ENCODE assay signal across 8 cellular contexts in the genomic region with DNA sequence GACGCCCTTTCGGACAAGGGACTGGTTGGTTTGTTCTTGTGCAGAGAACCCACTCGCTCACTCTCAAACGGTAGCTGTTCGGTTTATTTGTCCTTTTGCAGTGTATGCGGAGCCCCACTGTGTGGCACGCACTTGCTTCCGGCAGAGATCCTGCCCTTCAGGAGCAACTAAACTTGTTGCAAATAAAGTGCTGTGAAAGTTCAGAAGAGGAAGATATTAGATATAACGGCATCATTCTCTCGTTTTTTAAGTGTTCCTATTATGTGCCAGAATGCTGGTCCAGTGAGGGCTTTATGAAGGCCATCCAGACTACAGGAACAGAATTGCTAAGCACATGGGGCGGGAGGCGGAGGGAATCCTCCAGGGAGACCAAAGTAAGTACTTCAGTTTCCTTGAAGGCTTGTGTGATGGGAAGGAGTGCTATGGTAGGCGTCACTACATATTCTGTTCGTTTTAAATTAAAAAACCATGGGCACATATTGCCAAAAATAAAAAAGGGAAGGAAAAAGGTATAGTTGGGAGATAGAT. TPM values are rescaled to one million over a fixed set of nuclear protein-coding genes. Genes with fewer than 3 reads are reported as not detected.
DNase-seq lines count a peak whose midpoint lies in the region; ATAC-seq and TF ChIP-seq lines count a peak whose summit lies in the region.

No MANE protein-coding gene starts in this region.

- H2AFZ ChIP-seq in KMS-11 (ENCODE audit: low read depth) = peak overlapping the region; percentile 83

- H3K36me3 ChIP-seq in KMS-11 (ENCODE audit: insufficient read depth) (no peaks in the 10 kb centered on the region), prostate gland (no peaks in the 10 kb centered on the region)

- peaks cover 55% of the 10 kb centered on the region for H3K79me2 ChIP-seq in KMS-11 (ENCODE audit: insufficient read depth, low read depth)

- peak overlapping the region; percentile 92 for H3K9ac ChIP-seq in KMS-11

- peak overlapping the region; percentile 93 for H3K4me3 Mint-ChIP-seq in activated T-cell treated with anti-CD3 and anti-CD28 coated beads, Interleukin-2, amount 50 U/mL, for 24 hours

- TF ChIP-seq CTCF in KMS-11 (conservative IDR thresholded peaks at IDR 0.05; ENCODE audit: low read depth, low read length) = no peak
- TF ChIP-seq CTCF in prostate gland (IDR thresholded peaks at IDR 0.05) = no peak

- peak overlapping the region; percentile 38 for H3K4me3 ChIP-seq in KMS-11 (IDR thresholded peaks at IDR 0.05; ENCODE audit: insufficient read depth, low read depth, low read length)
- peak overlapping the region; percentile 71 to 83 for H3K4me3 ChIP-seq in prostate gland

- H3K9me3 ChIP-seq in prostate gland = no peaks in the 10 kb centered on the region

- peak; percentile 62 to 68 for ATAC-seq in activated CD4-positive, CD25-positive, alpha-beta regulatory T cell treated with anti-CD3 and anti-CD28 coated beads, Interleukin-2, amount 50 U/mL, for 24 hours
- ATAC-seq in GM21786 (IDR thresholded peaks at IDR 0.05; ENCODE audit: unreplicated experiment) = peak; percentile 40
- ATAC-seq in Right ventricle myocardium superior (ENCODE audit: poor library complexity) = peak; percentile 56

- intact Hi-C loops in Right ventricle myocardium superior (cut with DNase I) = no loop called here
- intact Hi-C loops in prostate gland (cut with DNase I) = no loop called here

- H3K36me3 Mint-ChIP-seq in activated T-cell treated with anti-CD3 and anti-CD28 coated beads, Interleukin-2, amount 50 U/mL, for 24 hours (ENCODE audit: low read depth) = peaks cover 92% of the 10 kb centered on the region

- peaks cover 34% of the 10 kb centered on the region for H3K4me1 ChIP-seq in KMS-11 (ENCODE audit: low read depth, poor library complexity, severe bottlenecking)
- peaks cover 4% of the 10 kb centered on the region for H3K4me1 ChIP-seq in prostate gland (replicated peaks)

- peak overlapping the region; percentile 64 for H3K27ac ChIP-seq in KMS-11
- H3K27ac ChIP-seq in prostate gland = peak overlapping the region; percentile 76 to 81

- no peak for TF ChIP-seq POLR2A in prostate gland (IDR thresholded peaks at IDR 0.05)

- H3K4me2 ChIP-seq in KMS-11 = peak overlapping the region; percentile 61

- WGBS in prostate gland = under 1% methylated on average over 14 of the region's 14 CpGs

- H3K9me3 Mint-ChIP-seq in activated T-cell treated with anti-CD3 and anti-CD28 coated beads, Interleukin-2, amount 50 U/mL, for 24 hours = no peaks in the 10 kb centered on the region

- no peaks in the 10 kb centered on the region for H4K20me1 ChIP-seq in KMS-11 (ENCODE audit: insufficient read depth)

- peak overlapping the region; percentile 98 for H3K27ac Mint-ChIP-seq in activated T-cell treated with anti-CD3 and anti-CD28 coated beads, Interleukin-2, amount 50 U/mL, for 24 hours

- H3K27me3 Mint-ChIP-seq in activated T-cell treated with anti-CD3 and anti-CD28 coated beads, Interleukin-2, amount 50 U/mL, for 24 hours = no peaks in the 10 kb centered on the region

- H3K4me1 Mint-ChIP-seq in activated T-cell treated with anti-CD3 and anti-CD28 coated beads, Interleukin-2, amount 50 U/mL, for 24 hours (ENCODE audit: low read depth) = peaks cover 62% of the 10 kb centered on the region

- H3K27me3 ChIP-seq in KMS-11 (ENCODE audit: insufficient read depth, low read depth) (no peaks in the 10 kb centered on the region), prostate gland (replicated peaks; ENCODE audit: insufficient read depth) (no peaks in the 10 kb centered on the region)

- no peak for DNase-seq in activated CD4-positive, CD25-positive, alpha-beta regulatory T cell treated with anti-CD3 and anti-CD28 coated beads, Interleukin-2, amount 50 U/mL, for 72 hours
- DNase-seq in activated T-cell treated with anti-CD3 and anti-CD28 coated beads, Interleukin-2, amount 50 U/mL, for 24 hours = no peak
- peak; percentile 53 for DNase-seq in Right ventricle myocardium superior
- DNase-seq in prostate gland (ENCODE audit: low spot score) = peak; percentile 24
- no peak for DNase-seq in mucosa of gallbladder (ENCODE audit: low spot score)

RNA-seq across cellular contexts. Expression of gene ERLIN1, which starts 0.5 kb away (rescaled TPM):
- total RNA-seq in Right ventricle myocardium superior (6.9 TPM), prostate gland (10 to 100 TPM; 18.1 to 23.8 TPM), mucosa of gallbladder (15.0 TPM)

RNA-seq across cellular contexts. Expression of gene CHUK, which starts 43.1 kb away (rescaled TPM):
- total RNA-seq in Right ventricle myocardium superior (9.3 TPM), prostate gland (10 to 100 TPM; 11.2 to 19.9 TPM), mucosa of gallbladder (14.6 TPM)

Comparison
In these comparisons a context has a peak if more than half of its experiments do, and no peak if none do; other contexts are left out.
1. DNase-seq: peak in Right ventricle myocardium superior (single experiment) and prostate gland (single experiment); none in activated CD4-positive, CD25-positive, alpha-beta regulatory T cell treated with anti-CD3 and anti-CD28 coated beads, Interleukin-2, amount 50 U/mL, for 72 hours (single experiment), activated T-cell treated with anti-CD3 and anti-CD28 coated beads, Interleukin-2, amount 50 U/mL, for 24 hours (single experiment) and mucosa of gallbladder (single experiment).
2. Peak in every context shown above with its lines, with median percentiles within 50 percentile points of each other: ATAC-seq.